13 cellular contexts compared by ENCODE assay signal in the genomic region with DNA sequence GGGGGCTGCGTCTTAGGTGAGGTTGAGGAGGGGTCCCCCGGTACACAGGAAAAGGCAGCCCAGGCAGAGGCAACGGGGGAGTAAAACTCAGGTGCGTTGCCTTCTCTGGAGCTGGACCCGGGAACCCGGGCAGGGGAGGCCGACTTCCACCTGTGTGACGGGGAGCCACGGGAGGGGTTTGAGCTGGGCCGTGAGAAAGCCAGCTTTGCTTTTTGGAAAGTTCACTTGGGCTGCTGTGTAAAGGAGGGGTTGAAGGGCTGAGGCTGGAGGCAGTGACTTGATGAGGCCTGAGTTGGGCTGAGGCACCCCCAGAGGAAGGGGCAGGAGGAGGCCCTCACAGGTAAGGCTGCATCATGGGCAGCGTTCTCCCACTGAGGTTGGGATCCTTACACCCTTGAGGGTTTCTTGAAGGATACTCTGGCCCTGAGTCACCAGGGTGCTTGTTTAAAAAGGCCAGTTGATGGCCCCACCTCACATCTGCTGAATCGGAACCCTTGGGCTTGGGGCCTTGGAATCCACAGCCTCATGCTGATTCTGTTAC. TPM values are rescaled to one million over a fixed set of nuclear protein-coding genes. Genes with fewer than 3 reads are reported as not detected.
DNase-seq lines count a peak whose midpoint lies in the region; ATAC-seq and TF ChIP-seq lines count a peak whose summit lies in the region.
"Had no signal": no experiment of that assay in that cellular context is flagged by ENCODE, and none has a peak within 500 bp of the region (broad histone marks: within the 10 kb centered on the region; RNA-seq: fewer than 3 reads in every experiment).

No MANE protein-coding gene starts in this region.

- H3K4me2 ChIP-seq in OCI-LY7 (ENCODE audit: low read length) = no peak overlapping the region

- peak; percentile 43 for DNase-seq in GM03348 (ENCODE audit: low spot score)
- peak in 1 of 2 donors; percentile 61 for DNase-seq in ascending aorta (ENCODE audit: low spot score in 2 of 2)
- DNase-seq in immature natural killer cell = no peak
- peak; percentile 53 for DNase-seq in spleen
- DNase-seq in NCI-H2107 (lab: John Stamatoyannopoulos, UW) = no peak
- no peak for DNase-seq in stimulated activated CD4-positive, alpha-beta T cell treated with anti-CD3 and anti-CD28 coated beads, Interleukin-2, amount 100 ng/mL, for 48 hours
- DNase-seq in OCI-LY7 (ENCODE audit: low spot score) = no peak
- DNase-seq: activated CD4-positive, alpha-beta T cell treated with anti-CD3 and anti-CD28 coated beads, Interleukin-2, amount 50 U/mL, for 1 hour; Kasumi-1; NCI-H446; SJCRH30 had no signal

- no peaks in the 10 kb centered on the region for H3K9me3 Mint-ChIP-seq in immature natural killer cell
- H3K9me3 Mint-ChIP-seq: activated naive CD8-positive, alpha-beta T cell treated with anti-CD3 and anti-CD28 coated beads, Interleukin-2, amount 50 U/mL, for 24 hours had no signal

- H3K27me3 ChIP-seq in ascending aorta (no peaks in the 10 kb centered on the region), spleen (replicated peaks in 1 of 7) (peaks cover 0 to 25% (median 7%) of the 10 kb centered on the region in 7 donors)
- H3K27me3 ChIP-seq: SJCRH30 had no signal

- no peaks in the 10 kb centered on the region for H3K79me2 ChIP-seq in OCI-LY7 (ENCODE audit: insufficient read depth, low read depth, low read length)

- H3K4me3 ChIP-seq in ascending aorta (peak overlapping the region; percentile 64 to 68), spleen (peak overlapping the region in 3 of 8 donors; percentile 23 to 58 (median 40)), OCI-LY7 (ENCODE audit: low read depth, low read length, poor library complexity, severe bottlenecking) (no peak overlapping the region)
- H3K4me3 ChIP-seq: SJCRH30 had no signal

- H3K9me2 ChIP-seq in OCI-LY7 (ENCODE audit: insufficient read depth, low read length) = no peaks in the 10 kb centered on the region

- H3K36me3 ChIP-seq in ascending aorta (no peaks in the 10 kb centered on the region), spleen (no peaks in the 10 kb centered on the region), OCI-LY7 (ENCODE audit: insufficient read depth, low read length) (no peaks in the 10 kb centered on the region)
- H3K36me3 ChIP-seq: SJCRH30 had no signal

- no peak for ATAC-seq in GM18909 (IDR thresholded peaks at IDR 0.05; ENCODE audit: poor library complexity, unreplicated experiment)
- ATAC-seq: activated naive CD8-positive, alpha-beta T cell treated with anti-CD3 and anti-CD28 coated beads, Interleukin-2, amount 50 U/mL, for 24 hours had no signal

- H3K27ac ChIP-seq in ascending aorta (no peak overlapping the region), spleen (no peak overlapping the region), OCI-LY7 (ENCODE audit: low read depth, low read length, poor library complexity, severe bottlenecking) (no peak overlapping the region)
- H3K27ac ChIP-seq: SJCRH30 had no signal

- H3K9me3 ChIP-seq in ascending aorta (no peaks in the 10 kb centered on the region), spleen (no peaks in the 10 kb centered on the region), OCI-LY7 (ENCODE audit: low read length) (no peaks in the 10 kb centered on the region)
- H3K9me3 ChIP-seq: SJCRH30 had no signal

- H3K36me3 Mint-ChIP-seq in immature natural killer cell = peaks cover 0 to 4% (median 0%) of the 10 kb centered on the region in 3 donors

- TF ChIP-seq CTCF in ascending aorta (IDR thresholded peaks at IDR 0.05) (no peak), spleen (IDR thresholded peaks at IDR 0.05 in 8 of 11, conservative IDR thresholded peaks at IDR 0.05 in 3 of 11) (no peak), OCI-LY7 (conservative IDR thresholded peaks at IDR 0.05; ENCODE audit: low read length) (no peak)

- peak overlapping the region in 4 of 5 donors; percentile 15 to 59 (median 40) for H3K4me3 Mint-ChIP-seq in immature natural killer cell
- H3K4me3 Mint-ChIP-seq: activated naive CD8-positive, alpha-beta T cell treated with anti-CD3 and anti-CD28 coated beads, Interleukin-2, amount 50 U/mL, for 24 hours had no signal

- H3K27ac Mint-ChIP-seq in immature natural killer cell = no peak overlapping the region
- H3K27ac Mint-ChIP-seq: activated naive CD8-positive, alpha-beta T cell treated with anti-CD3 and anti-CD28 coated beads, Interleukin-2, amount 50 U/mL, for 24 hours had no signal

- no peaks in the 10 kb centered on the region for H4K20me1 ChIP-seq in OCI-LY7 (ENCODE audit: insufficient read depth, low read length)

- H3K4me1 ChIP-seq in ascending aorta (peaks cover 2 to 15% of the 10 kb centered on the region in 2 donors), spleen (peaks cover 0 to 28% (median 6%) of the 10 kb centered on the region in 6 donors), OCI-LY7 (ENCODE audit: insufficient read depth, low read length, poor library complexity, severe bottlenecking) (no peaks in the 10 kb centered on the region)

- peaks cover 3 to 8% (median 4%) of the 10 kb centered on the region in 3 donors for H3K27me3 Mint-ChIP-seq in immature natural killer cell (ENCODE audit: low read depth in 3 of 3)

- CTCF ChIA-PET in OCI-LY7 (lab: Charles Lee; ENCODE audit: unreplicated experiment) = no interaction called here

- no peak overlapping the region for H2AFZ ChIP-seq in OCI-LY7 (ENCODE audit: low read length)

- TF ChIP-seq POLR2A in spleen (IDR thresholded peaks at IDR 0.05) = no peak

- peaks cover 0 to 3% of the 10 kb centered on the region in 2 donors for H3K4me1 Mint-ChIP-seq in immature natural killer cell
- H3K4me1 Mint-ChIP-seq: activated naive CD8-positive, alpha-beta T cell treated with anti-CD3 and anti-CD28 coated beads, Interleukin-2, amount 50 U/mL, for 24 hours had no signal

- POLR2A ChIA-PET in OCI-LY7 (lab: Charles Lee) = no interaction called here

- 72 to 81% (median 79%) methylated on average over 11 to 12 of the region's 12 CpGs for WGBS in spleen, 5 donors

- intact Hi-C loops in ascending aorta (cut with DNase I) (no loop called here), spleen (cut with DNase I; ENCODE audit: low total_unique reads) (no loop called here), OCI-LY7 (cut with micrococcal nuclease; ENCODE audit: unreplicated experiment) (no loop called here)

- no TSS peak for BruUV-seq in OCI-LY7 (replicated peaks; lab: Mats Ljungman, UMichigan)

RNA-seq across cellular contexts. Expression of a gene that starts 47.2 kb away (rescaled TPM):
- total RNA-seq in ascending aorta (not detected), spleen (1 to 10 TPM in 3 of 7 donors, not detected in 4; 1.5 to 2.2 (median 1.7) TPM), OCI-LY7 (2022) (not detected in 2 replicates)
- polyA plus RNA-seq in immature natural killer cell (not detected), spleen (under 1 TPM in 2 of 3 donors, not detected in 1; 0.24 to 0.91 TPM)
- total RNA-seq in OCI-LY7 (2014; rRNA removed; shearing (Covaris generic)) = not detected in 2 replicates
- total RNA-seq: SJCRH30 had no signal

Comparison
In these comparisons a context has a peak if more than half of its experiments do, and no peak if none do; other contexts are left out.
1. DNase-seq: peak in GM03348 (single experiment) and spleen (single experiment); none in immature natural killer cell (0 of 3), NCI-H2107 (single experiment), stimulated activated CD4-positive, alpha-beta T cell treated with anti-CD3 and anti-CD28 coated beads, Interleukin-2, amount 100 ng/mL, for 48 hours (0 of 2) and OCI-LY7 (single experiment).